Comparison of ENCODE assay signal across 1 cellular context in genomic region chr6:158170656-158171081, GRCh38.
A peak's percentile ranks its signal among the peaks of the same experiment; 100 is the strongest.
TF ChIP-seq lines count a peak whose summit lies in the region.

No MANE protein-coding gene starts in this region.

TF ChIP-seq in SK-N-SH, 30 proteins besides CTCF, POLR2A, EP300 and RAD21 (continued from another document):
- TF ChIP-seq USF1 (IDR thresholded peaks at IDR 0.05; ENCODE audit: borderline replicate concordance, low read depth), result no peak
- TF ChIP-seq JUND (IDR thresholded peaks at IDR 0.05), result peak; percentile 83
